1 cellular context compared by ENCODE assay signal in the genomic region with DNA sequence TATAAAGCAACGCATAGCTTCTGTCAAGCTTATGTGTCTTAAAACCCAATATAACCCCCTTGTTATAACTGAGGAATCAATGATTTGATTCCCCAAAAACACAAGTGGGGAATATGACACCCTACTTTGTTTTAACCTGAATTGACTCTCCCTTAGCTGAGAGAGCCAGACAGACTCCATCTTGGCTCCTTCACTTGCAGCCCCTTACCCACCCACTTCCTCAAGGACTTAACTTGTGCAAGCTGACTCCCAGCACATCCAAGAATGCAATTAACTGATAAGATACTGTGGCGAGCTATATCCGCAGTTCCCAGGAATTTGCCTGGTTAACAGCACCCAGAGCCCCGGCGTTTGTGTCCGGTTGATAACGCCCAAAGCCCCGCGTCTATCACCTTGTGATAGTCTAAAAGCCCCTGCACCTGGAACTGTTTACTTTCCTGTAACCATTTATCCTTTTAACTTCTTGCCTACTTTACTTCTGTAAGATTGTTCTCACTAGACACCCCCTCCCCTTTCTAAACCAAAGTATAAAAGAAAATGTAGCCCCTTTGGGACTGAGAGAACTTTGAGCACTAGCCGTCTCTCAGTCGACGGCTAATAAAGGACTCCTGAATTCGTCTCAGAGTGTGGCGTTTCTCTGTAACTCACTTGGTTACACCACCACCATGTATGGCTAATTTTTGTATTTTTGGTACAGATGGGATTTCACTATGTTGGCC.
TF ChIP-seq lines count a peak whose summit lies in the region.
"Not testable (repeated sequence)": the region's sequence is repeated elsewhere in the genome, so short reads cannot be mapped to it uniquely, and the experiment has no call there.

No MANE protein-coding gene starts in this region.

TF ChIP-seq in K562, 482 proteins besides CTCF, POLR2A, EP300 and RAD21 (continued from another document and continues in another):
- TF ChIP-seq, protein P1, sequence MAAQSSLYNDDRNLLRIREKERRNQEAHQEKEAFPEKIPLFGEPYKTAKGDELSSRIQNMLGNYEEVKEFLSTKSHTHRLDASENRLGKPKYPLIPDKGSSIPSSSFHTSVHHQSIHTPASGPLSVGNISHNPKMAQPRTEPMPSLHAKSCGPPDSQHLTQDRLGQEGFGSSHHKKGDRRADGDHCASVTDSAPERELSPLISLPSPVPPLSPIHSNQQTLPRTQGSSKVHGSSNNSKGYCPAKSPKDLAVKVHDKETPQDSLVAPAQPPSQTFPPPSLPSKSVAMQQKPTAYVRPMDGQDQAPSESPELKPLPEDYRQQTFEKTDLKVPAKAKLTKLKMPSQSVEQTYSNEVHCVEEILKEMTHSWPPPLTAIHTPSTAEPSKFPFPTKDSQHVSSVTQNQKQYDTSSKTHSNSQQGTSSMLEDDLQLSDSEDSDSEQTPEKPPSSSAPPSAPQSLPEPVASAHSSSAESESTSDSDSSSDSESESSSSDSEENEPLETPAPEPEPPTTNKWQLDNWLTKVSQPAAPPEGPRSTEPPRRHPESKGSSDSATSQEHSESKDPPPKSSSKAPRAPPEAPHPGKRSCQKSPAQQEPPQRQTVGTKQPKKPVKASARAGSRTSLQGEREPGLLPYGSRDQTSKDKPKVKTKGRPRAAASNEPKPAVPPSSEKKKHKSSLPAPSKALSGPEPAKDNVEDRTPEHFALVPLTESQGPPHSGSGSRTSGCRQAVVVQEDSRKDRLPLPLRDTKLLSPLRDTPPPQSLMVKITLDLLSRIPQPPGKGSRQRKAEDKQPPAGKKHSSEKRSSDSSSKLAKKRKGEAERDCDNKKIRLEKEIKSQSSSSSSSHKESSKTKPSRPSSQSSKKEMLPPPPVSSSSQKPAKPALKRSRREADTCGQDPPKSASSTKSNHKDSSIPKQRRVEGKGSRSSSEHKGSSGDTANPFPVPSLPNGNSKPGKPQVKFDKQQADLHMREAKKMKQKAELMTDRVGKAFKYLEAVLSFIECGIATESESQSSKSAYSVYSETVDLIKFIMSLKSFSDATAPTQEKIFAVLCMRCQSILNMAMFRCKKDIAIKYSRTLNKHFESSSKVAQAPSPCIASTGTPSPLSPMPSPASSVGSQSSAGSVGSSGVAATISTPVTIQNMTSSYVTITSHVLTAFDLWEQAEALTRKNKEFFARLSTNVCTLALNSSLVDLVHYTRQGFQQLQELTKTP (IDR thresholded peaks at IDR 0.05; ENCODE audit: low read depth in 1 of 2, partially characterized antibody in 2 of 2), result peak in 1 of 2 experiments; percentile 72
- peak in 1 of 2 experiments; percentile 94; a peak in 2 of 4 replicates for TF ChIP-seq SRF (CRISPR knock-in tag; IDR thresholded peaks at IDR 0.05)
- TF ChIP-seq, protein P2, sequence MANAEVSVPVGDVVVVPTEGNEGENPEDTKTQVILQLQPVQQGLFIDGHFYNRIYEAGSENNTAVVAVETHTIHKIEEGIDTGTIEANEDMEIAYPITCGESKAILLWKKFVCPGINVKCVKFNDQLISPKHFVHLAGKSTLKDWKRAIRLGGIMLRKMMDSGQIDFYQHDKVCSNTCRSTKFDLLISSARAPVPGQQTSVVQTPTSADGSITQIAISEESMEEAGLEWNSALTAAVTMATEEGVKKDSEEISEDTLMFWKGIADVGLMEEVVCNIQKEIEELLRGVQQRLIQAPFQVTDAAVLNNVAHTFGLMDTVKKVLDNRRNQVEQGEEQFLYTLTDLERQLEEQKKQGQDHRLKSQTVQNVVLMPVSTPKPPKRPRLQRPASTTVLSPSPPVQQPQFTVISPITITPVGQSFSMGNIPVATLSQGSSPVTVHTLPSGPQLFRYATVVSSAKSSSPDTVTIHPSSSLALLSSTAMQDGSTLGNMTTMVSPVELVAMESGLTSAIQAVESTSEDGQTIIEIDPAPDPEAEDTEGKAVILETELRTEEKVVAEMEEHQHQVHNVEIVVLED (CRISPR knock-in tag; IDR thresholded peaks at IDR 0.05), result peak; percentile 89
- peak; percentile 73; the same call in 1 of the 2 replicates for TF ChIP-seq NFRKB (IDR thresholded peaks at IDR 0.05; ENCODE audit: low read depth)
- peak; percentile 100 for TF ChIP-seq DMBX1 (CRISPR knock-in tag; IDR thresholded peaks at IDR 0.05; ENCODE audit: borderline replicate concordance)
- peak; percentile 100 for TF ChIP-seq ERF (CRISPR knock-in tag; IDR thresholded peaks at IDR 0.05)
- TF ChIP-seq, protein P3, sequence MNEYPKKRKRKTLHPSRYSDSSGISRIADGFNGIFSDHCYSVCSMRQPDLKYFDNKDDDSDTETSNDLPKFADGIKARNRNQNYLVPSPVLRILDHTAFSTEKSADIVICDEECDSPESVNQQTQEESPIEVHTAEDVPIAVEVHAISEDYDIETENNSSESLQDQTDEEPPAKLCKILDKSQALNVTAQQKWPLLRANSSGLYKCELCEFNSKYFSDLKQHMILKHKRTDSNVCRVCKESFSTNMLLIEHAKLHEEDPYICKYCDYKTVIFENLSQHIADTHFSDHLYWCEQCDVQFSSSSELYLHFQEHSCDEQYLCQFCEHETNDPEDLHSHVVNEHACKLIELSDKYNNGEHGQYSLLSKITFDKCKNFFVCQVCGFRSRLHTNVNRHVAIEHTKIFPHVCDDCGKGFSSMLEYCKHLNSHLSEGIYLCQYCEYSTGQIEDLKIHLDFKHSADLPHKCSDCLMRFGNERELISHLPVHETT (CRISPR knock-in tag; conservative IDR thresholded peaks at IDR 0.05 in 1 of 2, IDR thresholded peaks at IDR 0.05 in 1 of 2), result peak in 1 of 2 experiments; percentile 95; a peak in 2 of 4 replicates
- TF ChIP-seq CXXC5 (CRISPR knock-in tag; IDR thresholded peaks at IDR 0.05), result peak; percentile 100
- TF ChIP-seq ZKSCAN8 (CRISPR knock-in tag; IDR thresholded peaks at IDR 0.05), result peak; percentile 95
- TF ChIP-seq, protein P4, sequence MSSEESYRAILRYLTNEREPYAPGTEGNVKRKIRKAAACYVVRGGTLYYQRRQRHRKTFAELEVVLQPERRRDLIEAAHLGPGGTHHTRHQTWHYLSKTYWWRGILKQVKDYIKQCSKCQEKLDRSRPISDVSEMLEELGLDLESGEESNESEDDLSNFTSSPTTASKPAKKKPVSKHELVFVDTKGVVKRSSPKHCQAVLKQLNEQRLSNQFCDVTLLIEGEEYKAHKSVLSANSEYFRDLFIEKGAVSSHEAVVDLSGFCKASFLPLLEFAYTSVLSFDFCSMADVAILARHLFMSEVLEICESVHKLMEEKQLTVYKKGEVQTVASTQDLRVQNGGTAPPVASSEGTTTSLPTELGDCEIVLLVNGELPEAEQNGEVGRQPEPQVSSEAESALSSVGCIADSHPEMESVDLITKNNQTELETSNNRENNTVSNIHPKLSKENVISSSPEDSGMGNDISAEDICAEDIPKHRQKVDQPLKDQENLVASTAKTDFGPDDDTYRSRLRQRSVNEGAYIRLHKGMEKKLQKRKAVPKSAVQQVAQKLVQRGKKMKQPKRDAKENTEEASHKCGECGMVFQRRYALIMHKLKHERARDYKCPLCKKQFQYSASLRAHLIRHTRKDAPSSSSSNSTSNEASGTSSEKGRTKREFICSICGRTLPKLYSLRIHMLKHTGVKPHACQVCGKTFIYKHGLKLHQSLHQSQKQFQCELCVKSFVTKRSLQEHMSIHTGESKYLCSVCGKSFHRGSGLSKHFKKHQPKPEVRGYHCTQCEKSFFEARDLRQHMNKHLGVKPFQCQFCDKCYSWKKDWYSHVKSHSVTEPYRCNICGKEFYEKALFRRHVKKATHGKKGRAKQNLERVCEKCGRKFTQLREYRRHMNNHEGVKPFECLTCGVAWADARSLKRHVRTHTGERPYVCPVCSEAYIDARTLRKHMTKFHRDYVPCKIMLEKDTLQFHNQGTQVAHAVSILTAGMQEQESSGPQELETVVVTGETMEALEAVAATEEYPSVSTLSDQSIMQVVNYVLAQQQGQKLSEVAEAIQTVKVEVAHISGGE (CRISPR knock-in tag; IDR thresholded peaks at IDR 0.05), result peak in 1 of 3 experiments; percentile 79; a peak in 2 of 6 replicates
- peak; percentile 98 for TF ChIP-seq ZNF695 (CRISPR knock-in tag; IDR thresholded peaks at IDR 0.05)
- TF ChIP-seq HMG20A (CRISPR knock-in tag; conservative IDR thresholded peaks at IDR 0.05), result peak; percentile 98
- peak; percentile 69 for TF ChIP-seq TAL1 (IDR thresholded peaks at IDR 0.05)
- peak; percentile 91 for TF ChIP-seq HMG20B (CRISPR knock-in tag; IDR thresholded peaks at IDR 0.05)
- peak; percentile 99 for TF ChIP-seq ZNF589 (CRISPR knock-in tag; IDR thresholded peaks at IDR 0.05; ENCODE audit: low read depth)
- peak; percentile 100 for TF ChIP-seq ZNF583 (CRISPR knock-in tag; IDR thresholded peaks at IDR 0.05)
- TF ChIP-seq, protein P5, sequence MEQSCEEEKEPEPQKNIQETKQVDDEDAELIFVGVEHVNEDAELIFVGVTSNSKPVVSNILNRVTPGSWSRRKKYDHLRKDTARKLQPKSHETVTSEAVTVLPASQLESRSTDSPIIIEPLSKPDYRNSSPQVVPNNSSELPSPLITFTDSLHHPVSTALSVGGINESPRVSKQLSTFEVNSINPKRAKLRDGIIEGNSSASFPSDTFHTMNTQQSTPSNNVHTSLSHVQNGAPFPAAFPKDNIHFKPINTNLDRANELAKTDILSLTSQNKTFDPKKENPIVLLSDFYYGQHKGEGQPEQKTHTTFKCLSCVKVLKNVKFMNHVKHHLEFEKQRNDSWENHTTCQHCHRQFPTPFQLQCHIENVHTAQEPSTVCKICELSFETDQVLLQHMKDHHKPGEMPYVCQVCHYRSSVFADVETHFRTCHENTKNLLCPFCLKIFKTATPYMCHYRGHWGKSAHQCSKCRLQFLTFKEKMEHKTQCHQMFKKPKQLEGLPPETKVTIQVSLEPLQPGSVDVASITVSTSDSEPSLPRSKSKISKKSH (CRISPR knock-in tag; IDR thresholded peaks at IDR 0.05), result peak; percentile 96
- peak; percentile 98 for TF ChIP-seq ZNF445 (CRISPR knock-in tag; IDR thresholded peaks at IDR 0.05; ENCODE audit: low read depth)
- peak; percentile 99 for TF ChIP-seq OTX1 (CRISPR knock-in tag; IDR thresholded peaks at IDR 0.05)
- peak; percentile 99 for TF ChIP-seq KDM2B (CRISPR knock-in tag; IDR thresholded peaks at IDR 0.05)
- TF ChIP-seq ZNF75A (CRISPR knock-in tag; IDR thresholded peaks at IDR 0.05), result peak; percentile 95
- peak; percentile 96 for TF ChIP-seq ZKSCAN3 (CRISPR knock-in tag; IDR thresholded peaks at IDR 0.05)
- peak; percentile 81; the same call in 1 of the 2 replicates for TF ChIP-seq HOXB6 (CRISPR knock-in tag; IDR thresholded peaks at IDR 0.05; ENCODE audit: borderline replicate concordance)
- TF ChIP-seq DPF2 (IDR thresholded peaks at IDR 0.05), result 0 out of 2 replicates have a peak, but pooled peaks have one; percentile 8
- peak; percentile 97 for TF ChIP-seq ELF2 (CRISPR knock-in tag; IDR thresholded peaks at IDR 0.05)
- peak; percentile 100 for TF ChIP-seq ZNF76 (CRISPR knock-in tag; IDR thresholded peaks at IDR 0.05; ENCODE audit: borderline replicate concordance)
- TF ChIP-seq, protein P6, sequence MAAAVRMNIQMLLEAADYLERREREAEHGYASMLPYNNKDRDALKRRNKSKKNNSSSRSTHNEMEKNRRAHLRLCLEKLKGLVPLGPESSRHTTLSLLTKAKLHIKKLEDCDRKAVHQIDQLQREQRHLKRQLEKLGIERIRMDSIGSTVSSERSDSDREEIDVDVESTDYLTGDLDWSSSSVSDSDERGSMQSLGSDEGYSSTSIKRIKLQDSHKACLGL (CRISPR knock-in tag; IDR thresholded peaks at IDR 0.05; ENCODE audit: borderline replicate concordance, poor library complexity, severe bottlenecking), result peak; percentile 96
- TF ChIP-seq, protein P7, sequence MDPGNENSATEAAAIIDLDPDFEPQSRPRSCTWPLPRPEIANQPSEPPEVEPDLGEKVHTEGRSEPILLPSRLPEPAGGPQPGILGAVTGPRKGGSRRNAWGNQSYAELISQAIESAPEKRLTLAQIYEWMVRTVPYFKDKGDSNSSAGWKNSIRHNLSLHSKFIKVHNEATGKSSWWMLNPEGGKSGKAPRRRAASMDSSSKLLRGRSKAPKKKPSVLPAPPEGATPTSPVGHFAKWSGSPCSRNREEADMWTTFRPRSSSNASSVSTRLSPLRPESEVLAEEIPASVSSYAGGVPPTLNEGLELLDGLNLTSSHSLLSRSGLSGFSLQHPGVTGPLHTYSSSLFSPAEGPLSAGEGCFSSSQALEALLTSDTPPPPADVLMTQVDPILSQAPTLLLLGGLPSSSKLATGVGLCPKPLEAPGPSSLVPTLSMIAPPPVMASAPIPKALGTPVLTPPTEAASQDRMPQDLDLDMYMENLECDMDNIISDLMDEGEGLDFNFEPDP (CRISPR knock-in tag; IDR thresholded peaks at IDR 0.05), result peak; percentile 98
- peak; percentile 96 for TF ChIP-seq PHB (CRISPR knock-in tag; IDR thresholded peaks at IDR 0.05)
- not testable (repeated sequence) for TF ChIP-seq MYC (IDR thresholded peaks at IDR 0.05; ENCODE audit: low read depth, low read length); FOXM1 (CRISPR knock-in tag; IDR thresholded peaks at IDR 0.05; ENCODE audit: low read depth)
- peak; percentile 100 for TF ChIP-seq MYC (CRISPR knock-in tag; IDR thresholded peaks at IDR 0.05; ENCODE audit: borderline replicate concordance, low read depth)
- TF ChIP-seq NFIC (IDR thresholded peaks at IDR 0.05), result peak; percentile 31
- peak; percentile 25; the same call in 1 of the 2 replicates for TF ChIP-seq FOXM1 (IDR thresholded peaks at IDR 0.05; ENCODE audit: low read depth)
- TF ChIP-seq, protein P8, sequence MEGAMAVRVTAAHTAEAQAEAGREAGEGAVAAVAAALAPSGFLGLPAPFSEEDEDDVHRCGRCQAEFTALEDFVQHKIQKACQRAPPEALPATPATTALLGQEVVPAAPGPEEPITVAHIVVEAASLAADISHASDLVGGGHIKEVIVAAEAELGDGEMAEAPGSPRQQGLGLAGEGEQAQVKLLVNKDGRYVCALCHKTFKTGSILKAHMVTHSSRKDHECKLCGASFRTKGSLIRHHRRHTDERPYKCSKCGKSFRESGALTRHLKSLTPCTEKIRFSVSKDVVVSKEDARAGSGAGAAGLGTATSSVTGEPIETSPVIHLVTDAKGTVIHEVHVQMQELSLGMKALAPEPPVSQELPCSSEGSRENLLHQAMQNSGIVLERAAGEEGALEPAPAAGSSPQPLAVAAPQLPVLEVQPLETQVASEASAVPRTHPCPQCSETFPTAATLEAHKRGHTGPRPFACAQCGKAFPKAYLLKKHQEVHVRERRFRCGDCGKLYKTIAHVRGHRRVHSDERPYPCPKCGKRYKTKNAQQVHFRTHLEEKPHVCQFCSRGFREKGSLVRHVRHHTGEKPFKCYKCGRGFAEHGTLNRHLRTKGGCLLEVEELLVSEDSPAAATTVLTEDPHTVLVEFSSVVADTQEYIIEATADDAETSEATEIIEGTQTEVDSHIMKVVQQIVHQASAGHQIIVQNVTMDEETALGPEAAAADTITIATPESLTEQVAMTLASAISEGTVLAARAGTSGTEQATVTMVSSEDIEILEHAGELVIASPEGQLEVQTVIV (CRISPR knock-in tag; IDR thresholded peaks at IDR 0.05; ENCODE audit: borderline replicate concordance), result peak; percentile 90
- TF ChIP-seq GABPB2 (CRISPR knock-in tag; conservative IDR thresholded peaks at IDR 0.05), result peak; percentile 85; the same call in 1 of the 2 replicates
- TF ChIP-seq, protein P9, sequence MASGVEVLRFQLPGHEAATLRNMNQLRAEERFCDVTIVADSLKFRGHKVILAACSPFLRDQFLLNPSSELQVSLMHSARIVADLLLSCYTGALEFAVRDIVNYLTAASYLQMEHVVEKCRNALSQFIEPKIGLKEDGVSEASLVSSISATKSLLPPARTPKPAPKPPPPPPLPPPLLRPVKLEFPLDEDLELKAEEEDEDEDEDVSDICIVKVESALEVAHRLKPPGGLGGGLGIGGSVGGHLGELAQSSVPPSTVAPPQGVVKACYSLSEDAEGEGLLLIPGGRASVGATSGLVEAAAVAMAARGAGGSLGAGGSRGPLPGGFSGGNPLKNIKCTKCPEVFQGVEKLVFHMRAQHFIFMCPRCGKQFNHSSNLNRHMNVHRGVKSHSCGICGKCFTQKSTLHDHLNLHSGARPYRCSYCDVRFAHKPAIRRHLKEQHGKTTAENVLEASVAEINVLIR (CRISPR knock-in tag; IDR thresholded peaks at IDR 0.05), result peak; percentile 97
- TF ChIP-seq NFXL1 (CRISPR knock-in tag; IDR thresholded peaks at IDR 0.05), result peak; percentile 97
- peak; percentile 98 for TF ChIP-seq IFI16 (CRISPR knock-in tag; IDR thresholded peaks at IDR 0.05)
- TF ChIP-seq ZNF561 (CRISPR knock-in tag; conservative IDR thresholded peaks at IDR 0.05), result peak; percentile 99
